11 cellular contexts compared by ENCODE assay signal in the genomic region with DNA sequence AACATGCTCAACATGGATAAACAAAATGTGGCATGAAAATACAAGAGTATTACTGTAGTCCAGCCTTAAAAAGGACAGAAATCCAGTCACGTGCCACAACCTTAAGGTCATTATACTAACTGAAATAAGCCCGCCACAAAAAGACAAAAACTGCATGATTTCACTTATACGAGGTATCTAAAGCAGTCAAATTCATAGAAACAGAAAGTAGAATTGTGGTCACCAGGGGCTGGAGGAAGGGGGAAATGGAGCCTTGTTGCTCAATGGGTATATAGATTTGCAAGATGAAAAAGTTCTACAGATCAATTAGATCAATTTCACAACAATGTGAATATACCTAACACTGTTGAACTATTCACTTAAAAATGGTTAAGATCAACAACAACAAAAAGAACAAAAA. TPM values are rescaled to one million over a fixed set of nuclear protein-coding genes. Genes with fewer than 3 reads are reported as not detected.
DNase-seq lines count a peak whose midpoint lies in the region; ATAC-seq and TF ChIP-seq lines count a peak whose summit lies in the region.
"Had no signal": no experiment of that assay in that cellular context is flagged by ENCODE, and none has a peak within 500 bp of the region (broad histone marks: within the 10 kb centered on the region; RNA-seq: fewer than 3 reads in every experiment).

No MANE protein-coding gene starts in this region.

- no peak for TF ChIP-seq CTCF in CD4-positive, alpha-beta T cell (IDR thresholded peaks at IDR 0.05)
- TF ChIP-seq CTCF in MCF 10A (IDR thresholded peaks at IDR 0.05; ENCODE audit: unreplicated experiment) (no peak), Peyer's patch (IDR thresholded peaks at IDR 0.05) (no peak)

- H3K27ac ChIP-seq in CD4-positive, alpha-beta T cell (ENCODE audit: low read depth, low read length) = no peak overlapping the region
- peak overlapping the region in 1 of 4 donors; percentile 40 for H3K27ac ChIP-seq in Peyer's patch
- H3K27ac ChIP-seq: tibial artery had no signal

- H3K36me3 Mint-ChIP-seq in CD4-positive, alpha-beta T cell (ENCODE audit: low read depth) = peaks cover 39% of the 10 kb centered on the region
- H3K36me3 Mint-ChIP-seq in MCF 10A (ENCODE audit: insufficient read depth, unreplicated experiment) = peaks cover 33% of the 10 kb centered on the region

- no peak for DNase-seq in CD4-positive, alpha-beta T cell
- DNase-seq in OCI-M1 (lab: John Stamatoyannopoulos, UW) (peak; percentile 92), MCF 10A (ENCODE audit: unreplicated experiment) (no peak), T1000 (lab: John Stamatoyannopoulos, UW) (no peak), Peyer's patch (no peak), NCI-H748 treated with DMSO at 0.1 percent for 48 hours (lab: John Stamatoyannopoulos, UW) (no peak)
- DNase-seq: Calu3, tibial artery had no signal

- ATAC-seq in CD4-positive, alpha-beta T cell (ENCODE audit: poor library complexity) = peak; percentile 52
- peak; percentile 84 for ATAC-seq in GM19372 (IDR thresholded peaks at IDR 0.05; ENCODE audit: low read depth, unreplicated experiment)
- peak; percentile 93 for ATAC-seq in HG03066 (IDR thresholded peaks at IDR 0.05; ENCODE audit: low read depth, unreplicated experiment)
- ATAC-seq: SK-N-SH treated with all-trans-retinoic acid at 6 μM for 48 hours had no signal

- no peak overlapping the region for H3K4me3 ChIP-seq in Peyer's patch
- H3K4me3 ChIP-seq: tibial artery had no signal

- peaks cover 0 to 28% (median 0%) of the 10 kb centered on the region in 3 donors for H3K36me3 ChIP-seq in Peyer's patch

- H3K4me3 Mint-ChIP-seq in CD4-positive, alpha-beta T cell = peak overlapping the region; percentile 47
- H3K4me3 Mint-ChIP-seq in MCF 10A (ENCODE audit: unreplicated experiment) = no peak overlapping the region

- no peak for TF ChIP-seq POLR2A in Peyer's patch (IDR thresholded peaks at IDR 0.05)

- peaks cover 89% of the 10 kb centered on the region for H3K4me1 Mint-ChIP-seq in CD4-positive, alpha-beta T cell (ENCODE audit: low read depth)
- H3K4me1 Mint-ChIP-seq in MCF 10A (ENCODE audit: insufficient read depth, unreplicated experiment) = no peaks in the 10 kb centered on the region

- H3K27me3 Mint-ChIP-seq in CD4-positive, alpha-beta T cell = no peaks in the 10 kb centered on the region
- no peaks in the 10 kb centered on the region for H3K27me3 Mint-ChIP-seq in MCF 10A (ENCODE audit: insufficient read depth, unreplicated experiment)

- intact Hi-C loops in CD4-positive, alpha-beta T cell (cut with DNase I, micrococcal nuclease) = no loop called here
- intact Hi-C loops in MCF 10A (cut with micrococcal nuclease) = no loop called here

- no peaks in the 10 kb centered on the region for H3K9me3 ChIP-seq in CD4-positive, alpha-beta T cell (ENCODE audit: control insufficient read depth, low read length)
- no peaks in the 10 kb centered on the region for H3K9me3 ChIP-seq in Peyer's patch
- H3K9me3 ChIP-seq: tibial artery had no signal

- BruUV-seq in MCF 10A (replicated peaks; lab: Mats Ljungman, UMichigan) = no TSS peak

- CTCF ChIA-PET in CD4-positive, alpha-beta T cell (lab: Charles Lee) = no interaction called here
- CTCF ChIA-PET in MCF 10A (lab: Yijun Ruan, JAX) = interaction anchor here (0.6 to 0.8 kb wide), 3 partner anchors 15 to 712 kb away, joined by 3 to 7 read pairs (median 4); no protein-coding TSS in a partner anchor

- H3K27me3 ChIP-seq in CD4-positive, alpha-beta T cell (ENCODE audit: control insufficient read depth, insufficient read depth, low read length) = no peaks in the 10 kb centered on the region
- H3K27me3 ChIP-seq in Peyer's patch = no peaks in the 10 kb centered on the region
- H3K27me3 ChIP-seq: tibial artery had no signal

- H3K27ac Mint-ChIP-seq in CD4-positive, alpha-beta T cell = peak overlapping the region; percentile 70
- no peak overlapping the region for H3K27ac Mint-ChIP-seq in MCF 10A (ENCODE audit: low read depth, unreplicated experiment)

- H3K9me3 Mint-ChIP-seq in CD4-positive, alpha-beta T cell = no peaks in the 10 kb centered on the region
- peaks cover 14% of the 10 kb centered on the region for H3K9me3 Mint-ChIP-seq in MCF 10A (ENCODE audit: unreplicated experiment)

- H3K4me1 ChIP-seq in Peyer's patch = peaks cover 0 to 6% (median 0%) of the 10 kb centered on the region in 4 donors

- POLR2A ChIA-PET in CD4-positive, alpha-beta T cell (lab: Charles Lee) = no interaction called here
- POLR2A ChIA-PET in MCF 10A (lab: Yijun Ruan, JAX) = interaction anchor here (1.0 kb wide), 1 partner anchor 25 kb away, joined by 3 read pairs; a partner anchor contains a TSS

RNA-seq across cellular contexts. Expression of a gene that starts 7.4 kb away (rescaled TPM):
- 10 to 100 TPM; 20.1 to 22.8 TPM for total RNA-seq in CD4-positive, alpha-beta T cell
- total RNA-seq in MCF 10A (2022) (37.9 and 42.0 TPM in 2 replicates), Peyer's patch (100 to 1,000 TPM in 1 of 4 donors, 10 to 100 TPM in 3; 59.4 to 179 (median 66.7) TPM)

RNA-seq across cellular contexts. Expression of a gene that starts 7.4 kb away (rescaled TPM):
- 1 to 10 TPM; 8.5 TPM for total RNA-seq in CD4-positive, alpha-beta T cell
- total RNA-seq in MCF 10A (2022) = 5.5 and 8.6 TPM in 2 replicates
- total RNA-seq in Peyer's patch = 10 to 100 TPM in 3 of 4 donors, 1 to 10 TPM in 1; 3.3 to 19.8 (median 18.2) TPM

RNA-seq across cellular contexts. Expression of a gene that starts 24.3 kb away (rescaled TPM):
- total RNA-seq in CD4-positive, alpha-beta T cell = 10 to 100 TPM; 38.2 to 40.3 TPM
- total RNA-seq in MCF 10A (2022) (179 and 182 TPM in 2 replicates), Peyer's patch (100 to 1,000 TPM in 1 of 4 donors, 10 to 100 TPM in 3; 32.9 to 127 (median 46.4) TPM)
